ENCODE assay signal across 8 cellular contexts in the genomic region with DNA sequence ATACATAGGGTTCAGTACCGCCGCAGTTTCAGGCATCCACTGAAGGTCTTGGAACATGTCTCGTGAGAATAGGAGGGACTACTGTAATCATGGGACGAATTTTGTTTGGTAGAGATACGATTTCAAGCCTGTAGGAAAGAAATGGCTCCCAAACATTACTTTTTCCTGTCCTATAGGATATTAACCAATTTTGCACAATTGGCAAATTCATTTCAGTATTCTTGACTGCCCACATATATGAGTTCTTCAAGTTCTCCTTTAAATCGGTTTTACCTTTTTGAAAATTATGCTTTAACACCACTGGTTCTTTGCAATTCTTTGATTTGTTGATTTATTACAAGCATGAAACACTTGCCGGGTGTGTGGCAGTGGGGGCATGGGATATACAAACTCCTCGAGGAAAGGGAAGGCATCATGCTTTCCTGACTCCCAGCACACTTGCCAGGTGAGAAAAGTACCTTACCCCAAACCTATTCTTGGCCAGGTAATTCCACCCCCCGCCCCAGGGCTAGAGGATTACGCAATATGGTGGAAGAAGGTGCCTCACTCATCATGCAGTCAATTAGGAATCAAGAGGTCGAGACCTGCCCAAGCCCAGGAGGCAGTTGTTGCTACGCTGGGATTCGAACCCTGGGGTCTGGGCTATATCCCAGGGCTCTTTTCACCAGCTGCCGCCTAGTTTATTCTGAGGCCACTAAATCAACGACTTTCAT. TPM values are rescaled to one million over a fixed set of nuclear protein-coding genes. Genes with fewer than 3 reads are reported as not detected.
DNase-seq lines count a peak whose midpoint lies in the region; ATAC-seq, FAIRE-seq and TF ChIP-seq lines count a peak whose summit lies in the region.

No MANE protein-coding gene starts in this region.

- peak overlapping the region; percentile 10 to 93 (median 69) for H3K27ac Mint-ChIP-seq in CD4-positive, CD25-positive, alpha-beta regulatory T cell
- H3K27ac Mint-ChIP-seq in activated naive CD8-positive, alpha-beta T cell, result no peak overlapping the region

- no peak for FAIRE-seq in HepG2 (lab: Jason Lieb, UNC)

- no peak for TF ChIP-seq EP300 in HepG2 (IDR thresholded peaks at IDR 0.05; ENCODE audit: low read depth in 2 of 2, low read length in 2 of 2)
- TF ChIP-seq EP300 in HepG2 (CRISPR knock-in tag; IDR thresholded peaks at IDR 0.05; ENCODE audit: borderline replicate concordance), result no peak
- no peak for TF ChIP-seq EP300 in upper lobe of left lung (IDR thresholded peaks at IDR 0.05)

- no peak for DNase-seq in CD4-positive, CD25-positive, alpha-beta regulatory T cell
- DNase-seq in HCT116 (ENCODE audit: low read depth, low spot score), result no peak
- DNase-seq in HepG2 (ENCODE audit: low spot score), result no peak
- DNase-seq in upper lobe of left lung, result no peak
- no peak for DNase-seq in mesenteric fat pad (ENCODE audit: low spot score)
- DNase-seq in inferior parietal cortex (ENCODE audit: extremely low spot score), result no peak

- intact Hi-C loops in HCT116 (cut with micrococcal nuclease), result no loop called here
- intact Hi-C loops in HepG2 (cut with micrococcal nuclease; ENCODE audit: unreplicated experiment), result no loop called here

- H2AFZ ChIP-seq in HCT116 (ENCODE audit: low read depth, low read length, poor library complexity, severe bottlenecking) (peak overlapping the region; percentile 99), HepG2 (ENCODE audit: low read length) (peak overlapping the region; percentile 90)

- no TSS peak for BruUV-seq in HCT116 (replicated peaks; lab: Mats Ljungman, UMichigan)
- no TSS peak for BruUV-seq in HepG2 (replicated peaks; lab: Mats Ljungman, UMichigan)

- H3K9me3 ChIP-seq in CD4-positive, CD25-positive, alpha-beta regulatory T cell (ENCODE audit: control insufficient read depth in 2 of 2, low read length in 2 of 2), result no peaks in the 10 kb centered on the region
- H3K9me3 ChIP-seq in HCT116 (ENCODE audit: control insufficient read depth in 1 of 2, insufficient read depth in 1 of 2, low read depth in 1 of 2, low read length in 2 of 2) (no peaks in the 10 kb centered on the region), HepG2 (ENCODE audit: low read length) (no peaks in the 10 kb centered on the region), upper lobe of left lung (no peaks in the 10 kb centered on the region)

- H3K9ac ChIP-seq in HCT116 (ENCODE audit: low read length) (peak overlapping the region; percentile 88; the same call in 1 of the 2 replicates), HepG2 (ENCODE audit: insufficient read depth, low read depth, low read length) (peak overlapping the region; percentile 87)

- peaks cover 14% of the 10 kb centered on the region for H3K4me1 ChIP-seq in CD4-positive, CD25-positive, alpha-beta regulatory T cell (ENCODE audit: control insufficient read depth, insufficient read depth, low read length, poor library complexity, severe bottlenecking)
- H3K4me1 ChIP-seq in HCT116 (ENCODE audit: control insufficient read depth in 1 of 2, insufficient read depth in 2 of 2, low read length in 2 of 2), result peaks cover 3 to 13% of the 10 kb centered on the region in 2 experiments; a peak in 3 of 4 replicates
- peaks cover 16% of the 10 kb centered on the region for H3K4me1 ChIP-seq in HepG2 (ENCODE audit: insufficient read depth, low read length)
- peaks cover 6 to 12% (median 11%) of the 10 kb centered on the region in 4 donors for H3K4me1 ChIP-seq in upper lobe of left lung

- peaks cover 4% of the 10 kb centered on the region for H3K36me3 Mint-ChIP-seq in CD4-positive, CD25-positive, alpha-beta regulatory T cell
- peaks cover 3% of the 10 kb centered on the region for H3K36me3 Mint-ChIP-seq in activated naive CD8-positive, alpha-beta T cell

- peaks cover 26% of the 10 kb centered on the region for H3K27me3 ChIP-seq in CD4-positive, CD25-positive, alpha-beta regulatory T cell (ENCODE audit: control insufficient read depth, insufficient read depth, low read length)
- H3K27me3 ChIP-seq in HCT116 (ENCODE audit: insufficient read depth, low read length), result peaks cover 3% of the 10 kb centered on the region; the same call in 1 of the 2 replicates
- H3K27me3 ChIP-seq in HepG2 (ENCODE audit: control insufficient read depth in 1 of 2, insufficient read depth in 2 of 2, low read length in 2 of 2), result no peaks in the 10 kb centered on the region; a peak in 1 of 5 replicates
- no peaks in the 10 kb centered on the region for H3K27me3 ChIP-seq in upper lobe of left lung

- H3K4me3 Mint-ChIP-seq in CD4-positive, CD25-positive, alpha-beta regulatory T cell, result peak overlapping the region; percentile 96 to 98 (median 98)
- H3K4me3 Mint-ChIP-seq in activated naive CD8-positive, alpha-beta T cell, result peak overlapping the region; percentile 96

- WGBS in HepG2 (ENCODE audit: low lambda C conversion rate), result 33% methylated on average over 10 of the region's 15 CpGs
- 45 to 58% methylated on average over 13 to 15 of the region's 15 CpGs for WGBS in upper lobe of left lung, 2 donors

- peaks cover 8 to 24% (median 14%) of the 10 kb centered on the region in 4 donors for H3K4me1 Mint-ChIP-seq in CD4-positive, CD25-positive, alpha-beta regulatory T cell
- H3K4me1 Mint-ChIP-seq in activated naive CD8-positive, alpha-beta T cell (ENCODE audit: low read depth), result peaks cover 13% of the 10 kb centered on the region

- H4K20me1 ChIP-seq in HCT116 (ENCODE audit: insufficient read depth) (no peaks in the 10 kb centered on the region), HepG2 (ENCODE audit: insufficient read depth, low read length) (no peaks in the 10 kb centered on the region)

- ATAC-seq in CD4-positive, CD25-positive, alpha-beta regulatory T cell (ENCODE audit: low read depth in 2 of 2), result no peak
- ATAC-seq in HCT116, result peak; percentile 28
- no peak for ATAC-seq in HepG2
- ATAC-seq in upper lobe of left lung (ENCODE audit: low FRiP score in 2 of 2), result no peak
- no peak for ATAC-seq in HG03097 (IDR thresholded peaks at IDR 0.05; ENCODE audit: low FRiP score, unreplicated experiment)

- no peaks in the 10 kb centered on the region for H3K9me2 ChIP-seq in HCT116 (ENCODE audit: insufficient read depth)

- peak overlapping the region; percentile 36 for H3K27ac ChIP-seq in CD4-positive, CD25-positive, alpha-beta regulatory T cell (ENCODE audit: insufficient read depth, low read length, poor library complexity, severe bottlenecking)
- H3K27ac ChIP-seq in HCT116 (ENCODE audit: low read depth, low read length), result no peak overlapping the region
- no peak overlapping the region for H3K27ac ChIP-seq in HepG2 (ENCODE audit: extremely low read length, insufficient read depth, low read length)
- peak overlapping the region; percentile 42 to 75 (median 55) for H3K27ac ChIP-seq in upper lobe of left lung

- CTCF ChIA-PET in HCT116 (lab: Charles Lee) (interaction anchor here (1.5 kb wide), 1 partner anchor 347 kb away, joined by 3 read pairs; no protein-coding TSS in a partner anchor), HepG2 (lab: Yijun Ruan, JAX; ENCODE audit: low intra/inter-chr PET ratio, low total read pairs) (no interaction called here)

- peaks cover 34% of the 10 kb centered on the region for H3K27me3 Mint-ChIP-seq in CD4-positive, CD25-positive, alpha-beta regulatory T cell
- peaks cover 7% of the 10 kb centered on the region for H3K27me3 Mint-ChIP-seq in activated naive CD8-positive, alpha-beta T cell

- peak overlapping the region; percentile 97 for H3K4me3 ChIP-seq in CD4-positive, CD25-positive, alpha-beta regulatory T cell (ENCODE audit: low read depth, low read length)
- H3K4me3 ChIP-seq in HCT116 (replicated peaks in 1 of 2; ENCODE audit: low read depth in 1 of 2, low read length in 2 of 2), result peak overlapping the region; percentile 88 to 100
- H3K4me3 ChIP-seq in HepG2 (replicated peaks in 1 of 3; ENCODE audit: insufficient read depth in 1 of 3, low read depth in 2 of 3, low read length in 3 of 3), result peak overlapping the region; percentile 92 to 96 (median 94)
- peak overlapping the region in 3 of 4 donors; percentile 70 to 88 (median 81) for H3K4me3 ChIP-seq in upper lobe of left lung

- POLR2A ChIA-PET in HCT116 (lab: Charles Lee) (no interaction called here), HepG2 (lab: Yijun Ruan, JAX) (no interaction called here)

- in situ Hi-C loops in HepG2 (cut with HindIII; ENCODE audit: extremely low pct_ligation_motif_present, low pct_unique_long_range_greater_than_20kb), result no loop called here

- H3K36me3 ChIP-seq in CD4-positive, CD25-positive, alpha-beta regulatory T cell (ENCODE audit: control insufficient read depth, insufficient read depth, low read length), result peaks cover 4% of the 10 kb centered on the region
- H3K36me3 ChIP-seq in HCT116 (ENCODE audit: control insufficient read depth in 1 of 2, insufficient read depth in 2 of 2, low read length in 2 of 2), result peaks cover 3 to 5% of the 10 kb centered on the region in 2 experiments; a peak in 1 of 4 replicates
- peaks cover 0 to 6% of the 10 kb centered on the region in 2 experiments; a peak in 4 of 5 replicates for H3K36me3 ChIP-seq in HepG2 (replicated peaks in 1 of 2; ENCODE audit: control insufficient read depth in 1 of 2, insufficient read depth in 2 of 2, low read length in 2 of 2)
- H3K36me3 ChIP-seq in upper lobe of left lung, result peaks cover 0 to 10% (median 4%) of the 10 kb centered on the region in 4 donors

- H3K4me2 ChIP-seq in HCT116 (ENCODE audit: low read length) (peak overlapping the region; percentile 79), HepG2 (ENCODE audit: low read depth, low read length) (peak overlapping the region; percentile 93)

- TF ChIP-seq CTCF in HCT116 (IDR thresholded peaks at IDR 0.05 in 2 of 3, conservative IDR thresholded peaks at IDR 0.05 in 1 of 3; ENCODE audit: borderline replicate concordance in 1 of 3, insufficient read depth in 1 of 3, low read depth in 2 of 3, low read length in 2 of 3) (no peak), HepG2 (CRISPR knock-in tag; IDR thresholded peaks at IDR 0.05) (no peak), upper lobe of left lung (IDR thresholded peaks at IDR 0.05) (no peak)

- RAD21 ChIA-PET in HCT116 (lab: Charles Lee; ENCODE audit: low non-redundant PET in 1 of 2, low total read pairs in 2 of 2, uncharacterized antibody in 2 of 2, unreplicated experiment in 2 of 2), result no interaction called here

- H3K9me3 Mint-ChIP-seq in CD4-positive, CD25-positive, alpha-beta regulatory T cell, result peaks cover 0 to 1% (median 0%) of the 10 kb centered on the region in 7 donors
- no peaks in the 10 kb centered on the region for H3K9me3 Mint-ChIP-seq in activated naive CD8-positive, alpha-beta T cell (ENCODE audit: low read depth)

- peaks cover 29% of the 10 kb centered on the region for H3K79me2 ChIP-seq in HCT116 (ENCODE audit: insufficient read depth, low read length)
- peaks cover 12% of the 10 kb centered on the region for H3K79me2 ChIP-seq in HepG2 (ENCODE audit: insufficient read depth, low read length)

- TF ChIP-seq POLR2A in HCT116 (IDR thresholded peaks at IDR 0.05; ENCODE audit: borderline replicate concordance, extremely low read depth, insufficient read depth, insufficient read length) (no peak), HepG2 (IDR thresholded peaks at IDR 0.05; ENCODE audit: insufficient read depth in 1 of 2, low read depth in 2 of 2, low read length in 2 of 2) (no peak), upper lobe of left lung (IDR thresholded peaks at IDR 0.05) (no peak)

- no peak for TF ChIP-seq RAD21 in HCT116 (IDR thresholded peaks at IDR 0.05; ENCODE audit: low read depth)
- no peak for TF ChIP-seq RAD21 in HepG2 (CRISPR knock-in tag; IDR thresholded peaks at IDR 0.05)

RNA-seq across cellular contexts. Expression of a gene that starts 0.6 kb away (rescaled TPM):
- 20.3 TPM for total RNA-seq in CD4-positive, CD25-positive, alpha-beta regulatory T cell
- polyA plus RNA-seq in CD4-positive, CD25-positive, alpha-beta regulatory T cell, result 1 to 10 TPM; 5.2 to 6.3 (median 6.2) TPM
- 28.6 TPM for total RNA-seq in HCT116 (2021; ENCODE audit: unreplicated experiment)
- 9.4 and 10.5 TPM in 2 replicates for polyA plus RNA-seq in HCT116 (2012)
- 32.3 and 38.7 TPM in 2 replicates for total RNA-seq in HepG2 (2016; rRNA removed; fragmentation: Illumina TruSeq; extraction: Trizol)
- total RNA-seq in HepG2 (2016; cell fraction: cytosol; rRNA removed; fragmentation: Illumina TruSeq; extraction: Trizol; ENCODE audit: low read depth), result 3.2 and 3.3 TPM in 2 replicates
- total RNA-seq in HepG2 (2016; cell fraction: insoluble cytoplasmic fraction; rRNA removed; fragmentation: Illumina TruSeq; extraction: Trizol), result 31.9 and 39.4 TPM in 2 replicates
- total RNA-seq in HepG2 (2016; cell fraction: membrane; rRNA removed; fragmentation: Illumina TruSeq; extraction: Trizol), result 7.3 and 7.7 TPM in 2 replicates
- total RNA-seq in HepG2 (2016; cell fraction: nucleus; rRNA removed; fragmentation: Illumina TruSeq; extraction: Trizol), result 35.7 and 43.2 TPM in 2 replicates
- 15.9 and 17.0 TPM in 2 replicates for polyA plus RNA-seq in HepG2 (2011; rRNA removed)
- 14.6 and 14.9 TPM in 2 replicates for polyA plus RNA-seq in HepG2 (2011; cell fraction: cytosol; rRNA removed)
- polyA plus RNA-seq in HepG2 (2011; cell fraction: nucleus; rRNA removed), result 12.9 and 13.9 TPM in 2 replicates
- 12.4 and 13.2 TPM in 2 replicates for polyA plus RNA-seq in HepG2 (2012)
- polyA plus RNA-seq in HepG2 (2016; cell fraction: cytosol; fragmentation: Illumina TruSeq; extraction: Trizol; ENCODE audit: low read depth), result 1.1 and 1.3 TPM in 2 replicates
- polyA plus RNA-seq in HepG2 (2016; cell fraction: insoluble cytoplasmic fraction; fragmentation: Illumina TruSeq; extraction: Trizol; ENCODE audit: low read depth), result 19.6 and 19.7 TPM in 2 replicates
- polyA plus RNA-seq in HepG2 (2016; cell fraction: membrane; fragmentation: Illumina TruSeq; extraction: Trizol; ENCODE audit: low read depth), result 2.9 and 3.8 TPM in 2 replicates
- polyA plus RNA-seq in HepG2 (2016; cell fraction: nucleus; fragmentation: Illumina TruSeq; extraction: Trizol; ENCODE audit: insufficient read depth, low read depth), result 18.4 and 19.2 TPM in 2 replicates
- polyA minus RNA-seq in HepG2 (2011; rRNA and poly(A)+ RNA removed; ENCODE audit: low replicate concordance), result 41.7 and 58.6 TPM in 2 replicates
- 12.2 and 12.7 TPM in 2 replicates for polyA minus RNA-seq in HepG2 (2011; cell fraction: cytosol; rRNA and poly(A)+ RNA removed)
- polyA minus RNA-seq in HepG2 (2011; cell fraction: nucleus; rRNA and poly(A)+ RNA removed), result 49.4 and 58.6 TPM in 2 replicates
- total RNA-seq in upper lobe of left lung, result 10 to 100 TPM; 11.8 to 26.2 (median 14.1) TPM
- 13.0 TPM for total RNA-seq in mesenteric fat pad

Comparison
In these comparisons a context has a peak if more than half of its experiments do, and no peak if none do; other contexts are left out.
1. H3K27ac ChIP-seq: peak in CD4-positive, CD25-positive, alpha-beta regulatory T cell (single experiment) and upper lobe of left lung (4 of 4); none in HCT116 (single experiment) and HepG2 (single experiment).
2. Peak in every context shown above with its lines, with median percentiles within 50 percentile points of each other: H3K4me3 ChIP-seq.